Comparison of ENCODE assay signal across 33 cellular contexts in genomic region chr12:83660727-83661126, GRCh38.
"Had no signal": no experiment of that assay in that cellular context is flagged by ENCODE, and none has a peak within 500 bp of the region (broad histone marks: within the 10 kb centered on the region; RNA-seq: fewer than 3 reads in every experiment).

No MANE protein-coding gene starts in this region.

- DNase-seq: activated effector memory CD4-positive, alpha-beta T cell treated with anti-CD3 and anti-CD28 coated beads, Interleukin-2, amount 50 U/mL, for 16 hours; activated effector memory CD4-positive, alpha-beta T cell treated with Interleukin-2 at 50 U/mL for 16 hours; activated gamma-delta T cell; activated gamma-delta T cell treated with Interleukin-2 at 50 U/mL for 16 hours; activated naive CD4-positive, alpha-beta T cell; activated naive CD4-positive, alpha-beta T cell treated with anti-CD3 and anti-CD28 coated beads for 36 hours; activated naive CD4-positive, alpha-beta T cell treated with anti-CD3 and anti-CD28 coated beads, Interleukin-2, amount 10 ng/mL, durations not matched to agents 7 days and 5 days; activated naive CD4-positive, alpha-beta T cell treated with anti-CD3 and anti-CD28 coated beads, Interleukin-2, amount 50 U/mL, for 16 hours; activated naive CD4-positive, alpha-beta T cell treated with Interleukin-2 at 50 U/mL for 16 hours; activated naive CD8-positive, alpha-beta T cell treated with anti-CD3 and anti-CD28 coated beads for 36 hours; activated naive CD8-positive, alpha-beta T cell treated with anti-CD3 and anti-CD28 coated beads, Interleukin-2, amount 10 ng/mL, durations not matched to agents 7 days and 5 days; activated naive CD8-positive, alpha-beta T cell treated with anti-CD3 and anti-CD28 coated beads, Interleukin-2, amount 50 U/mL, for 24 hours; activated T-cell treated with anti-CD3 and anti-CD28 coated beads, Interleukin-2, amount 50 U/mL, for 24 hours; activated T-cell treated with anti-CD3 and anti-CD28 coated beads, Interleukin-2, amount 50 U/mL, for 4 hours; activated T-cell treated with anti-CD3 and anti-CD28 coated beads, Interleukin-2, amount 50 U/mL, for 48 hours; activated T-cell treated with anti-CD3 and anti-CD28 coated beads, Interleukin-2, amount 50 U/mL, for 72 hours; adrenal gland; amniotic stem cell; amygdala; anterior cingulate cortex; aorta; body of pancreas; brain microvascular endothelial cell; caudate nucleus; central memory CD4-positive, alpha-beta T cell; cerebellar nuclear complex had no signal

- H3K27ac ChIP-seq: adrenal gland, ascending aorta, body of pancreas, brain microvascular endothelial cell, breast epithelium, cardiac muscle cell had no signal

- H3K27me3 ChIP-seq: adrenal gland, ascending aorta, body of pancreas, brain microvascular endothelial cell, breast epithelium, cardiac muscle cell had no signal

- H3K9me3 ChIP-seq: adrenal gland, ascending aorta, body of pancreas, breast epithelium had no signal

- FAIRE-seq: astrocyte, bronchial epithelial cell had no signal

- ATAC-seq: activated naive CD4-positive, alpha-beta T cell treated with anti-CD3 and anti-CD28 coated beads, Interleukin-2, amount 50 U/mL, for 72 hours; activated naive CD8-positive, alpha-beta T cell treated with anti-CD3 and anti-CD28 coated beads, Interleukin-2, amount 50 U/mL, for 24 hours; activated T-cell treated with anti-CD3 and anti-CD28 coated beads, Interleukin-2, amount 50 U/mL, for 4 hours; activated T-cell treated with anti-CD3 and anti-CD28 coated beads, Interleukin-2, amount 50 U/mL, for 72 hours; activated T-helper 17 cell treated with anti-CD3 and anti-CD28 coated beads, Interleukin-2, amount 50 U/mL, for 72 hours; body of pancreas had no signal

- H3K36me3 ChIP-seq: adrenal gland, ascending aorta, brain microvascular endothelial cell, breast epithelium, cardiac muscle cell had no signal

- H3K4me3 ChIP-seq: adrenal gland, ascending aorta, body of pancreas, breast epithelium, cardiac muscle cell had no signal

- H3K4me1 ChIP-seq: adrenal gland, ascending aorta, body of pancreas, breast epithelium had no signal
